Comparison of ENCODE assay signal across 25 cellular contexts in genomic region chr15:49427369-49427768, GRCh38. TPM values are rescaled to one million over a fixed set of nuclear protein-coding genes. Genes with fewer than 3 reads are reported as not detected.
A peak's percentile ranks its signal among the peaks of the same experiment; 100 is the strongest.
DNase-seq lines count a peak whose midpoint lies in the region; ATAC-seq and TF ChIP-seq lines count a peak whose summit lies in the region.
"Had no signal": no experiment of that assay in that cellular context is flagged by ENCODE, and none has a peak within 500 bp of the region (broad histone marks: within the 10 kb centered on the region; RNA-seq: fewer than 3 reads in every experiment).

No MANE protein-coding gene starts in this region.

- no peak overlapping the region for H3K9ac ChIP-seq in rectal smooth muscle tissue (ENCODE audit: low read length)
- H3K9ac ChIP-seq: parathyroid adenoma had no signal

- peaks cover 0 to 25% of the 10 kb centered on the region in 2 donors for H3K4me1 ChIP-seq in right atrium auricular region
- H3K4me1 ChIP-seq in rectal smooth muscle tissue (ENCODE audit: control insufficient read depth, insufficient read depth, low read length): no peaks in the 10 kb centered on the region
- peaks cover 16% of the 10 kb centered on the region for H3K4me1 ChIP-seq in vagina
- H3K4me1 ChIP-seq: body of pancreas, parathyroid adenoma had no signal

- DNase-seq in right atrium auricular region (ENCODE audit: low spot score): no peak
- no peak for DNase-seq in left cardiac atrium
- DNase-seq in fibroblast of villous mesenchyme (ENCODE audit: low read depth): no peak
- DNase-seq in vagina (ENCODE audit: extremely low spot score in 2 of 2): no peak
- DNase-seq in activated T-cell treated with anti-CD3 and anti-CD28 coated beads, Interleukin-2, amount 50 U/mL, for 1 hour: no peak
- DNase-seq in HPDE6-E6E7 (ENCODE audit: extremely low spot score): no peak
- no peak for DNase-seq in globus pallidus (ENCODE audit: low spot score)
- DNase-seq: ACHN; activated gamma-delta T cell; activated naive CD8-positive, alpha-beta T cell treated with anti-CD3 and anti-CD28 coated beads, Interleukin-2, amount 50 U/mL, for 24 hours; body of pancreas; effector CD8-positive, alpha-beta T cell; mesendoderm; naive thymus-derived CD4-positive, alpha-beta T cell; NCI-H1092 treated with DMSO at 0.1 percent for 48 hours; NCI-H2029; NCI-H226; NCI-H774; T-helper 17 cell had no signal

- H3K36me3 ChIP-seq in right atrium auricular region: no peaks in the 10 kb centered on the region
- no peaks in the 10 kb centered on the region for H3K36me3 ChIP-seq in rectal smooth muscle tissue (ENCODE audit: control insufficient read depth, insufficient read depth, low read length)
- no peaks in the 10 kb centered on the region for H3K36me3 ChIP-seq in vagina

- no peak for ATAC-seq in left cardiac atrium
- ATAC-seq: activated naive CD8-positive, alpha-beta T cell treated with anti-CD3 and anti-CD28 coated beads, Interleukin-2, amount 50 U/mL, for 24 hours; body of pancreas; naive thymus-derived CD4-positive, alpha-beta T cell; T-helper 17 cell had no signal

- TF ChIP-seq POLR2A in vagina (IDR thresholded peaks at IDR 0.05): no peak

- H3K27me3 ChIP-seq in right atrium auricular region: no peaks in the 10 kb centered on the region
- no peaks in the 10 kb centered on the region for H3K27me3 ChIP-seq in rectal smooth muscle tissue (ENCODE audit: control insufficient read depth, insufficient read depth, low read length)
- H3K27me3 ChIP-seq in vagina: no peaks in the 10 kb centered on the region
- H3K27me3 ChIP-seq: body of pancreas had no signal

- H3K4me3 ChIP-seq in right atrium auricular region: peak overlapping the region; percentile 24 to 44
- peak overlapping the region; percentile 88 for H3K4me3 ChIP-seq in fibroblast of villous mesenchyme (ENCODE audit: low read depth, low read length)
- peak overlapping the region; percentile 36 for H3K4me3 ChIP-seq in rectal smooth muscle tissue (ENCODE audit: low read length)
- peak overlapping the region; percentile 25 to 42 for H3K4me3 ChIP-seq in vagina
- H3K4me3 ChIP-seq: body of pancreas, SK-N-MC had no signal

- no peak for TF ChIP-seq CTCF in right atrium auricular region (IDR thresholded peaks at IDR 0.05)
- TF ChIP-seq CTCF in fibroblast of villous mesenchyme (IDR thresholded peaks at IDR 0.05; ENCODE audit: insufficient read depth, low read depth, low read length): no peak
- no peak for TF ChIP-seq CTCF in vagina (IDR thresholded peaks at IDR 0.05)

- intact Hi-C loops in left cardiac atrium (cut with DNase I) (loop anchor here in 1 of 2 donors (10.0 kb wide), 3 partner anchors 197 to 577 kb away; partner anchors contain the start of genes DTWD1, FAM227B and SECISBP2L), vagina (cut with DNase I) (loop anchor here (10.0 kb wide), 1 partner anchor 627 kb away; no protein-coding TSS in a partner anchor)

- H3K9me3 ChIP-seq in right atrium auricular region (no peaks in the 10 kb centered on the region), vagina (no peaks in the 10 kb centered on the region)
- H3K9me3 ChIP-seq: body of pancreas had no signal

- H3K27ac ChIP-seq in right atrium auricular region (peak overlapping the region; percentile 64 to 86), rectal smooth muscle tissue (ENCODE audit: low read depth, low read length) (no peak overlapping the region), vagina (peak overlapping the region; percentile 60)
- H3K27ac ChIP-seq: body of pancreas, parathyroid adenoma, SK-N-MC had no signal

RNA-seq across cellular contexts. Expression of gene FGF7, which starts 4.3 kb away (rescaled TPM):
- total RNA-seq in right atrium auricular region: 10 to 100 TPM; 27.2 to 28.5 TPM
- total RNA-seq in left cardiac atrium: 10 to 100 TPM; 37.1 to 43.6 TPM
- total RNA-seq in fibroblast of villous mesenchyme: 75.7 and 369 TPM in 2 replicates
- total RNA-seq in vagina: 137 TPM
- total RNA-seq: Daoy, epithelial cell of proximal tubule, kidney epithelial cell had no signal

Comparison
In these comparisons a context has a peak if more than half of its experiments do, and no peak if none do; other contexts are left out.
1. H3K4me3 ChIP-seq: peak in every context shown above with its lines; median percentile 88 in fibroblast of villous mesenchyme; 36 in rectal smooth muscle tissue; 34 in right atrium auricular region; 34 in vagina.